In the genomic region with DNA sequence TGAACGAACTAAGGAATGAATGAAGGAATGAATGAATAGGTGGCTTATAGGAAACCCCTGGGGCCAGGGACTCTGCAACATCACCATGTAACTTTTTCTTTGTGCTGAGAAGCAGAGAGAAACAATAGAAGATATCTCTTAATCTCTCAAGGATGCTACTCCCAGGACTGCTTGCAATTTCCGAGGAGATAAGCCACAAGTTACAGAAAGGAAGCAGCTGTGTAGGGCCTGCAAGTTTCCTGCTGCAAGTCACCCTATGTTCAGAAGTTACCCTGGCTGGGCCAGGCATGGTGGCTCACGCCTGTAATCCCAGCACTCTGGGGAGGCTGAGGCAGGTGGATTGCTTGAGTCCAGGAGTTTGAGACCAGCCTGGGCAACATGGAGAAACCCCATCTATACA, we compare ENCODE assay signal across 1 cellular context.
TF ChIP-seq lines count a peak whose summit lies in the region.

No MANE protein-coding gene starts in this region.

TF ChIP-seq in K562, 482 proteins besides CTCF, POLR2A, EP300 and RAD21 (continued from another document):
- TF ChIP-seq GMEB1 (CRISPR knock-in tag; IDR thresholded peaks at IDR 0.05) (no peak), ARID1B (IDR thresholded peaks at IDR 0.05) (peak; percentile 73), HNRNPH1 (optimal IDR thresholded peaks at IDR 0.05; ENCODE audit: low read depth, low read length) (no peak), ZNF707 (CRISPR knock-in tag; conservative IDR thresholded peaks at IDR 0.05) (no peak), NFE2L1 (tag; IDR thresholded peaks at IDR 0.05; ENCODE audit: borderline replicate concordance, low read depth) (no peak), ZC3H4 (CRISPR knock-in tag; IDR thresholded peaks at IDR 0.05; ENCODE audit: borderline replicate concordance) (no peak), TAL1 (IDR thresholded peaks at IDR 0.05) (no peak; the same call in 1 of the 2 replicates), EP400 (IDR thresholded peaks at IDR 0.05) (no peak), TFAP4 (CRISPR knock-in tag; IDR thresholded peaks at IDR 0.05; ENCODE audit: borderline replicate concordance) (peak; percentile 78)
- TF ChIP-seq, protein P1, sequence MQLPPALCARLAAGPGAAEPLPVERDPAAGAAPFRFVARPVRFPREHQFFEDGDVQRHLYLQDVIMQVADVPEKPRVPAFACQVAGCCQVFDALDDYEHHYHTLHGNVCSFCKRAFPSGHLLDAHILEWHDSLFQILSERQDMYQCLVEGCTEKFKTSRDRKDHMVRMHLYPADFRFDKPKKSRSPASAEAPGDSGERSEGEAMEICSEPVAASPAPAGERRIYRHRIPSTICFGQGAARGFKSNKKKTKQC (CRISPR knock-in tag; IDR thresholded peaks at IDR 0.05): no peak
